In genomic region chr15:78314181-78314581, GRCh38 we compare ENCODE assay signal across 30 cellular contexts. TPM values are rescaled to one million over a fixed set of nuclear protein-coding genes. Genes with fewer than 3 reads are reported as not detected.
"Had no signal": no experiment of that assay in that cellular context is flagged by ENCODE, and none has a peak within 500 bp of the region (broad histone marks: within the 10 kb centered on the region; RNA-seq: fewer than 3 reads in every experiment).

No MANE protein-coding gene starts in this region.

- H3K4me1 ChIP-seq: psoas muscle, thyroid gland, uterus had no signal

- DNase-seq: activated CD8-positive, alpha-beta memory T cell treated with anti-CD3 and anti-CD28 coated beads for 24 hours; activated CD8-positive, alpha-beta memory T cell treated with anti-CD3 and anti-CD28 coated beads, Interleukin-2, amount 50 U/mL, for 4 hours; activated T-cell treated with anti-CD3 and anti-CD28 coated beads, Interleukin-2, amount 50 U/mL, for 24 hours; caudate nucleus; dermis blood vessel endothelial cell; effector memory CD4-positive, alpha-beta T cell; foreskin melanocyte; glutamatergic neuron; immature natural killer cell; left ventricle myocardium superior; mucosa of descending colon; nephron progenitor cell; psoas muscle; right cardiac atrium; stimulated activated CD4-positive, alpha-beta T cell treated with anti-CD3 and anti-CD28 coated beads, Interleukin-1b, Interleukin-23, amount 100 ng/mL, for 48 hours; substantia nigra; T1000; thyroid gland; uterus had no signal

- H3K9me3 Mint-ChIP-seq: activated naive CD4-positive, alpha-beta T cell treated with anti-CD3 and anti-CD28 coated beads, Interleukin-2, amount 50 U/mL, for 72 hours; activated T-cell treated with anti-CD3 and anti-CD28 coated beads, Interleukin-2, amount 50 U/mL, for 24 hours; activated T-helper 17 cell treated with anti-CD3 and anti-CD28 coated beads, Interleukin-2, amount 50 U/mL, for 72 hours; brain; immature natural killer cell; nephron progenitor cell; stimulated activated naive CD8-positive, alpha-beta T cell treated with anti-CD3 and anti-CD28 coated beads, Interleukin-15, Interleukin-2, amounts not matched to agents 100 ng/mL and 50 ng/mL, for 24 hours; WTC11 had no signal

- H3K4me2 ChIP-seq: hepatocyte had no signal

- H3K27ac Mint-ChIP-seq: activated naive CD4-positive, alpha-beta T cell treated with anti-CD3 and anti-CD28 coated beads, Interleukin-2, amount 50 U/mL, for 72 hours; activated T-cell treated with anti-CD3 and anti-CD28 coated beads, Interleukin-2, amount 50 U/mL, for 24 hours; activated T-helper 17 cell treated with anti-CD3 and anti-CD28 coated beads, Interleukin-2, amount 50 U/mL, for 72 hours; immature natural killer cell; nephron progenitor cell; stimulated activated naive CD8-positive, alpha-beta T cell treated with anti-CD3 and anti-CD28 coated beads, Interleukin-15, Interleukin-2, amounts not matched to agents 100 ng/mL and 50 ng/mL, for 24 hours; WTC11 had no signal

- H3K36me3 Mint-ChIP-seq: activated naive CD4-positive, alpha-beta T cell treated with anti-CD3 and anti-CD28 coated beads, Interleukin-2, amount 50 U/mL, for 72 hours; brain; immature natural killer cell; WTC11 had no signal

- H3K36me3 ChIP-seq: thyroid gland, uterus had no signal

- H3K27me3 ChIP-seq: hepatocyte, thyroid gland, uterus had no signal

- FAIRE-seq: endothelial cell of umbilical vein had no signal

- H3K4me3 ChIP-seq: hepatocyte, mucosa of descending colon, psoas muscle, skin epidermis, thyroid gland, uterus had no signal

- H3K4me1 Mint-ChIP-seq: activated T-helper 17 cell treated with anti-CD3 and anti-CD28 coated beads, Interleukin-2, amount 50 U/mL, for 72 hours; immature natural killer cell had no signal

- H3K27ac ChIP-seq: hepatocyte, psoas muscle, skin epidermis, thyroid gland, uterus had no signal

- H3K9me3 ChIP-seq: mucosa of descending colon, psoas muscle, thyroid gland, uterus had no signal

- H2AFZ ChIP-seq: hepatocyte had no signal

- H3K27me3 Mint-ChIP-seq: activated T-cell treated with anti-CD3 and anti-CD28 coated beads, Interleukin-2, amount 50 U/mL, for 24 hours had no signal

- H3K4me3 Mint-ChIP-seq: activated T-cell treated with anti-CD3 and anti-CD28 coated beads, Interleukin-2, amount 50 U/mL, for 24 hours; activated T-helper 17 cell treated with anti-CD3 and anti-CD28 coated beads, Interleukin-2, amount 50 U/mL, for 72 hours; brain; immature natural killer cell; nephron progenitor cell; stimulated activated naive CD8-positive, alpha-beta T cell treated with anti-CD3 and anti-CD28 coated beads, Interleukin-15, Interleukin-2, amounts not matched to agents 100 ng/mL and 50 ng/mL, for 24 hours; WTC11 had no signal

- H3K79me2 ChIP-seq: hepatocyte had no signal

RNA-seq across cellular contexts. Expression of gene CRABP1, which starts 26.0 kb away (rescaled TPM):
- total RNA-seq: activated T-helper 17 cell treated with anti-CD3 and anti-CD28 coated beads, Interleukin-2, amount 50 U/mL, for 72 hours; dermis blood vessel endothelial cell; endothelial cell of umbilical vein; esophagus mucosa; left ventricle myocardium superior; psoas muscle; T-helper 1 cell treated with Interleukin-12 subunit alpha and Interleukin-12 subunit beta and Interleukin-4 antibody, amounts not matched to agents 30 ng/mL and 1 ng/mL, for 36 hours had no signal
- polyA plus RNA-seq: aorta, immature natural killer cell had no signal
